In genomic region chr6:146277142-146277541, GRCh38 we compare ENCODE assay signal across 32 cellular contexts.
"Had no signal": no experiment of that assay in that cellular context is flagged by ENCODE, and none has a peak within 500 bp of the region (broad histone marks: within the 10 kb centered on the region; RNA-seq: fewer than 3 reads in every experiment).

No MANE protein-coding gene starts in this region.

- H3K27me3 ChIP-seq: adrenal gland, body of pancreas, colonic mucosa had no signal

- H3K9me3 Mint-ChIP-seq: activated CD4-positive, alpha-beta memory T cell treated with anti-CD3 and anti-CD28 coated beads for 36 hours; activated CD4-positive, alpha-beta T cell treated with anti-CD3 and anti-CD28 coated beads, Interleukin-2, amount 10 ng/mL, durations not matched to agents 24 days and 14 days; activated naive CD4-positive, alpha-beta T cell treated with anti-CD3 and anti-CD28 coated beads for 36 hours; activated naive CD4-positive, alpha-beta T cell treated with anti-CD3 and anti-CD28 coated beads, Interleukin-2, amount 50 U/mL, for 24 hours; activated naive CD8-positive, alpha-beta T cell treated with anti-CD3 and anti-CD28 coated beads for 36 hours; activated naive CD8-positive, alpha-beta T cell treated with anti-CD3 and anti-CD28 coated beads, Interleukin-2, amount 50 U/mL, for 24 hours; activated T-helper 1 cell treated with anti-CD3 and anti-CD28 coated beads, Interleukin-12 subunit alpha, Interleukin-12 subunit beta, Interleukin-2, Interleukin-4 antibody, amounts not matched to agents 30 ng/mL and 10 ng/mL and 1 ng/mL, durations not matched to agents 14 hours and 24 hours and 36 hours; activated T-helper 2 cell treated with anti-CD3 and anti-CD28 coated beads, Interferon-gamma antibody, Interleukin-2, Interleukin-4, amounts not matched to agents 10 μg/mL and 5 μg/mL and 100 μg/mL, durations not matched to agents 14 hours and 24 hours and 36 hours; endodermal cell; T-helper 2 cell treated with Interferon-gamma antibody and Interleukin-4, amounts not matched to agents 5 μg/mL and 100 μg/mL, for 36 hours had no signal

- H3K27me3 Mint-ChIP-seq: activated CD4-positive, alpha-beta memory T cell treated with anti-CD3 and anti-CD28 coated beads for 36 hours; activated CD4-positive, alpha-beta T cell treated with anti-CD3 and anti-CD28 coated beads for 36 hours; activated CD4-positive, alpha-beta T cell treated with anti-CD3 and anti-CD28 coated beads, Interleukin-2, amount 10 ng/mL, durations not matched to agents 24 days and 14 days; activated CD8-positive, alpha-beta memory T cell treated with anti-CD3 and anti-CD28 coated beads, Interleukin-2, amount 10 ng/mL, durations not matched to agents 7 days and 5 days; activated naive CD4-positive, alpha-beta T cell treated with anti-CD3 and anti-CD28 coated beads, Interleukin-2, amount 50 U/mL, for 24 hours; activated naive CD8-positive, alpha-beta T cell treated with anti-CD3 and anti-CD28 coated beads for 36 hours; activated naive CD8-positive, alpha-beta T cell treated with anti-CD3 and anti-CD28 coated beads, Interleukin-2, amount 50 U/mL, for 24 hours had no signal

- ATAC-seq: activated CD4-positive, alpha-beta T cell treated with anti-CD3 and anti-CD28 coated beads for 36 hours; activated CD8-positive, alpha-beta memory T cell treated with anti-CD3 and anti-CD28 coated beads, Interleukin-2, amount 10 ng/mL, durations not matched to agents 7 days and 5 days; activated CD8-positive, alpha-beta T cell treated with anti-CD3 and anti-CD28 coated beads, Interleukin-2, amount 10 ng/mL, durations not matched to agents 7 days and 5 days; activated naive CD8-positive, alpha-beta T cell treated with anti-CD3 and anti-CD28 coated beads, Interleukin-2, amount 50 U/mL, for 24 hours; body of pancreas; esophagus mucosa; T-helper 17 cell had no signal

- H3K4me3 Mint-ChIP-seq: activated CD4-positive, alpha-beta memory T cell treated with anti-CD3 and anti-CD28 coated beads for 36 hours; activated CD4-positive, alpha-beta T cell treated with anti-CD3 and anti-CD28 coated beads for 36 hours; activated CD4-positive, alpha-beta T cell treated with anti-CD3 and anti-CD28 coated beads, Interleukin-2, amount 10 ng/mL, durations not matched to agents 24 days and 14 days; activated CD8-positive, alpha-beta memory T cell treated with anti-CD3 and anti-CD28 coated beads, Interleukin-2, amount 10 ng/mL, durations not matched to agents 7 days and 5 days; activated CD8-positive, alpha-beta T cell treated with anti-CD3 and anti-CD28 coated beads, Interleukin-2, amount 10 ng/mL, durations not matched to agents 7 days and 5 days; activated naive CD4-positive, alpha-beta T cell treated with anti-CD3 and anti-CD28 coated beads for 36 hours; activated naive CD4-positive, alpha-beta T cell treated with anti-CD3 and anti-CD28 coated beads, Interleukin-2, amount 50 U/mL, for 24 hours; activated naive CD8-positive, alpha-beta T cell treated with anti-CD3 and anti-CD28 coated beads for 36 hours; activated naive CD8-positive, alpha-beta T cell treated with anti-CD3 and anti-CD28 coated beads, Interleukin-2, amount 50 U/mL, for 24 hours; activated T-helper 1 cell treated with anti-CD3 and anti-CD28 coated beads, Interleukin-12 subunit alpha, Interleukin-12 subunit beta, Interleukin-2, Interleukin-4 antibody, amounts not matched to agents 30 ng/mL and 10 ng/mL and 1 ng/mL, durations not matched to agents 14 hours and 24 hours and 36 hours; endodermal cell; T-helper 17 cell; T-helper 2 cell treated with Interferon-gamma antibody and Interleukin-4, amounts not matched to agents 5 μg/mL and 100 μg/mL, for 36 hours had no signal

- H3K4me1 Mint-ChIP-seq: activated CD4-positive, alpha-beta T cell treated with anti-CD3 and anti-CD28 coated beads for 36 hours; activated CD4-positive, alpha-beta T cell treated with anti-CD3 and anti-CD28 coated beads, Interleukin-2, amount 10 ng/mL, durations not matched to agents 24 days and 14 days; activated CD8-positive, alpha-beta memory T cell treated with anti-CD3 and anti-CD28 coated beads, Interleukin-2, amount 10 ng/mL, durations not matched to agents 7 days and 5 days; activated naive CD4-positive, alpha-beta T cell treated with anti-CD3 and anti-CD28 coated beads, Interleukin-2, amount 50 U/mL, for 24 hours; activated naive CD8-positive, alpha-beta T cell treated with anti-CD3 and anti-CD28 coated beads for 36 hours; activated naive CD8-positive, alpha-beta T cell treated with anti-CD3 and anti-CD28 coated beads, Interleukin-2, amount 50 U/mL, for 24 hours; T-helper 17 cell had no signal

- H3K27ac Mint-ChIP-seq: activated CD4-positive, alpha-beta memory T cell treated with anti-CD3 and anti-CD28 coated beads for 36 hours; activated CD4-positive, alpha-beta T cell treated with anti-CD3 and anti-CD28 coated beads for 36 hours; activated CD4-positive, alpha-beta T cell treated with anti-CD3 and anti-CD28 coated beads, Interleukin-2, amount 10 ng/mL, durations not matched to agents 24 days and 14 days; activated CD8-positive, alpha-beta memory T cell treated with anti-CD3 and anti-CD28 coated beads, Interleukin-2, amount 10 ng/mL, durations not matched to agents 7 days and 5 days; activated CD8-positive, alpha-beta T cell treated with anti-CD3 and anti-CD28 coated beads, Interleukin-2, amount 10 ng/mL, durations not matched to agents 7 days and 5 days; activated naive CD4-positive, alpha-beta T cell treated with anti-CD3 and anti-CD28 coated beads for 36 hours; activated naive CD4-positive, alpha-beta T cell treated with anti-CD3 and anti-CD28 coated beads, Interleukin-2, amount 50 U/mL, for 24 hours; activated naive CD8-positive, alpha-beta T cell treated with anti-CD3 and anti-CD28 coated beads for 36 hours; activated naive CD8-positive, alpha-beta T cell treated with anti-CD3 and anti-CD28 coated beads, Interleukin-2, amount 50 U/mL, for 24 hours; activated T-helper 1 cell treated with anti-CD3 and anti-CD28 coated beads, Interleukin-12 subunit alpha, Interleukin-12 subunit beta, Interleukin-2, Interleukin-4 antibody, amounts not matched to agents 30 ng/mL and 10 ng/mL and 1 ng/mL, durations not matched to agents 14 hours and 24 hours and 36 hours; activated T-helper 2 cell treated with anti-CD3 and anti-CD28 coated beads, Interferon-gamma antibody, Interleukin-2, Interleukin-4, amounts not matched to agents 10 μg/mL and 5 μg/mL and 100 μg/mL, durations not matched to agents 14 hours and 24 hours and 36 hours; endodermal cell; T-helper 17 cell; T-helper 2 cell treated with Interferon-gamma antibody and Interleukin-4, amounts not matched to agents 5 μg/mL and 100 μg/mL, for 36 hours had no signal

- H3K36me3 ChIP-seq: adrenal gland, colonic mucosa, WERI-Rb-1 had no signal

- H3K4me3 ChIP-seq: adrenal gland, body of pancreas, colonic mucosa had no signal

- DNase-seq: activated CD4-positive, alpha-beta memory T cell treated with anti-CD3 and anti-CD28 coated beads for 36 hours; activated CD4-positive, alpha-beta T cell treated with anti-CD3 and anti-CD28 coated beads for 36 hours; activated CD4-positive, alpha-beta T cell treated with anti-CD3 and anti-CD28 coated beads, Interleukin-2, amount 10 ng/mL, durations not matched to agents 24 days and 14 days; activated CD4-positive, CD25-positive, alpha-beta regulatory T cell; activated CD4-positive, CD25-positive, alpha-beta regulatory T cell treated with anti-CD3 and anti-CD28 coated beads, Interleukin-2, amount 50 U/mL, for 72 hours; activated CD8-positive, alpha-beta memory T cell treated with anti-CD3 and anti-CD28 coated beads, Interleukin-2, amount 10 ng/mL, durations not matched to agents 7 days and 5 days; activated CD8-positive, alpha-beta memory T cell treated with anti-CD3 and anti-CD28 coated beads, Interleukin-2, amount 50 U/mL, for 4 hours; activated CD8-positive, alpha-beta T cell treated with anti-CD3 and anti-CD28 coated beads, Interleukin-2, amount 10 ng/mL, durations not matched to agents 7 days and 5 days; activated effector memory CD4-positive, alpha-beta T cell treated with anti-CD3 and anti-CD28 coated beads, Interleukin-2, amount 50 U/mL, for 16 hours; activated naive CD4-positive, alpha-beta T cell treated with anti-CD3 and anti-CD28 coated beads for 36 hours; activated naive CD8-positive, alpha-beta T cell treated with anti-CD3 and anti-CD28 coated beads for 36 hours; activated naive CD8-positive, alpha-beta T cell treated with anti-CD3 and anti-CD28 coated beads, Interleukin-2, amount 50 U/mL, for 24 hours; activated T-cell treated with anti-CD3 and anti-CD28 coated beads, Interleukin-2, amount 50 U/mL, for 1 hour; activated T-cell treated with anti-CD3 and anti-CD28 coated beads, Interleukin-2, amount 50 U/mL, for 48 hours; adrenal gland; amygdala; aorta; body of pancreas; caudate nucleus; colonic mucosa; effector memory CD4-positive, alpha-beta T cell; endodermal cell; foreskin fibroblast; T-helper 1 cell; T-helper 17 cell; T1000; WERI-Rb-1 had no signal

- H3K9me3 ChIP-seq: adrenal gland, body of pancreas, colonic mucosa had no signal

- H3K27ac ChIP-seq: adrenal gland, body of pancreas, colonic mucosa, WERI-Rb-1 had no signal

- H3K4me1 ChIP-seq: adrenal gland, body of pancreas, colonic mucosa had no signal
